18 cellular contexts compared by ENCODE assay signal in genomic region chr10:90998733-90999511, GRCh38.
DNase-seq lines count a peak whose midpoint lies in the region; ATAC-seq, FAIRE-seq and TF ChIP-seq lines count a peak whose summit lies in the region.
"Had no signal": no experiment of that assay in that cellular context is flagged by ENCODE, and none has a peak within 500 bp of the region (broad histone marks: within the 10 kb centered on the region; RNA-seq: fewer than 3 reads in every experiment).

No MANE protein-coding gene starts in this region.

- H3K4me3 ChIP-seq in DND-41 (ENCODE audit: low read depth in 1 of 2, low read length in 2 of 2): no peak overlapping the region
- H3K4me3 ChIP-seq in GM23338: no peak overlapping the region
- H3K4me3 ChIP-seq: esophagus muscularis mucosa, MG63 had no signal

- H3K4me3 Mint-ChIP-seq in GM23338: no peak overlapping the region
- H3K4me3 Mint-ChIP-seq: activated CD8-positive, alpha-beta T cell treated with anti-CD3 and anti-CD28 coated beads for 36 hours had no signal

- no peaks in the 10 kb centered on the region for H3K36me3 Mint-ChIP-seq in GM23338 (ENCODE audit: low read depth)

- no peak overlapping the region for H3K27ac Mint-ChIP-seq in GM23338
- H3K27ac Mint-ChIP-seq: activated CD8-positive, alpha-beta T cell treated with anti-CD3 and anti-CD28 coated beads for 36 hours had no signal

- H3K9ac ChIP-seq in DND-41 (ENCODE audit: low read depth, low read length): no peak overlapping the region

- DNase-seq in DND-41 (no peak), GM23338 (ENCODE audit: low spot score) (no peak), frontal cortex (ENCODE audit: low spot score in 2 of 2) (no peak), RPMI8226 (no peak)
- DNase-seq: ACHN; activated CD8-positive, alpha-beta T cell treated with anti-CD3 and anti-CD28 coated beads for 36 hours; Caco-2; MG63; NCI-H2107; SIG-M5; stimulated activated CD4-positive, alpha-beta T cell treated with anti-CD3 and anti-CD28 coated beads, Interleukin-15, amount 100 ng/mL, for 24 hours had no signal

- TF ChIP-seq CTCF in DND-41 (IDR thresholded peaks at IDR 0.05; ENCODE audit: borderline replicate concordance, extremely low read depth, low read length, poor library complexity, severe bottlenecking): no peak
- no peak for TF ChIP-seq CTCF in GM23338 (conservative IDR thresholded peaks at IDR 0.05; ENCODE audit: low read depth in 2 of 2)

- no peaks in the 10 kb centered on the region for H3F3A ChIP-seq in GM23338 (replicated peaks; ENCODE audit: low read depth)

- no peak for ATAC-seq in DND-41 (ENCODE audit: insufficient read depth, low read depth)
- peak; percentile 27 for ATAC-seq in GM18870 (IDR thresholded peaks at IDR 0.05; ENCODE audit: unreplicated experiment)
- peak; percentile 25 for ATAC-seq in HG02588 (IDR thresholded peaks at IDR 0.05; ENCODE audit: unreplicated experiment)
- ATAC-seq in HG03442 (IDR thresholded peaks at IDR 0.05; ENCODE audit: unreplicated experiment): peak; percentile 9
- no peak for ATAC-seq in GM23338
- ATAC-seq in HG03571 (IDR thresholded peaks at IDR 0.05; ENCODE audit: unreplicated experiment): no peak
- ATAC-seq: activated CD8-positive, alpha-beta T cell treated with anti-CD3 and anti-CD28 coated beads for 36 hours had no signal

- H2AFZ ChIP-seq in DND-41 (ENCODE audit: low read depth, low read length) (no peak overlapping the region), GM23338 (no peak overlapping the region)

- H3K36me3 ChIP-seq in DND-41 (ENCODE audit: insufficient read depth, low read length) (no peaks in the 10 kb centered on the region; the same call in 1 of the 2 replicates), GM23338 (ENCODE audit: insufficient read depth) (no peaks in the 10 kb centered on the region)
- H3K36me3 ChIP-seq: esophagus muscularis mucosa, MG63 had no signal

- peak overlapping the region; percentile 48 for H3K27ac ChIP-seq in DND-41 (ENCODE audit: low read length)
- H3K27ac ChIP-seq in GM23338 (ENCODE audit: low read depth): no peak overlapping the region
- H3K27ac ChIP-seq: esophagus muscularis mucosa had no signal

- H3K9me2 ChIP-seq in GM23338 (ENCODE audit: insufficient read depth): no peaks in the 10 kb centered on the region

- no peaks in the 10 kb centered on the region for H3K79me2 ChIP-seq in DND-41 (ENCODE audit: insufficient read depth, low read length)
- H3K79me2 ChIP-seq in GM23338 (replicated peaks; ENCODE audit: insufficient read depth): no peaks in the 10 kb centered on the region

- no peaks in the 10 kb centered on the region for H3K9me3 Mint-ChIP-seq in GM23338
- H3K9me3 Mint-ChIP-seq: activated CD8-positive, alpha-beta T cell treated with anti-CD3 and anti-CD28 coated beads for 36 hours had no signal

- H4K20me1 ChIP-seq in DND-41 (ENCODE audit: insufficient read depth, low read length): no peaks in the 10 kb centered on the region
- 0 out of 2 replicates have a peak, but pooled peaks cover 2% of the 10 kb centered on the region for H4K20me1 ChIP-seq in GM23338 (replicated peaks; ENCODE audit: insufficient read depth)

- H3K27me3 ChIP-seq in DND-41 (ENCODE audit: insufficient read depth, low read length, poor library complexity): no peaks in the 10 kb centered on the region
- 0 out of 2 replicates have a peak, but pooled peaks cover 4% of the 10 kb centered on the region for H3K27me3 ChIP-seq in GM23338 (ENCODE audit: insufficient read depth)
- H3K27me3 ChIP-seq: MG63 had no signal

- no peak overlapping the region for H3K4me2 ChIP-seq in DND-41 (ENCODE audit: insufficient read depth, low read length)
- no peak overlapping the region for H3K4me2 ChIP-seq in GM23338

- H3K4me1 ChIP-seq in DND-41 (ENCODE audit: insufficient read depth, low read length) (peaks cover 48% of the 10 kb centered on the region), GM23338 (ENCODE audit: insufficient read depth) (no peaks in the 10 kb centered on the region)
- H3K4me1 ChIP-seq: Caco-2, esophagus muscularis mucosa had no signal

- peaks cover 2% of the 10 kb centered on the region for H3K27me3 Mint-ChIP-seq in GM23338 (ENCODE audit: insufficient read depth, low read depth, poor library complexity)

- H3K4me1 Mint-ChIP-seq in GM23338: no peaks in the 10 kb centered on the region

- no peaks in the 10 kb centered on the region for H3K9me3 ChIP-seq in DND-41 (ENCODE audit: insufficient read depth, low read length, severe bottlenecking)
- H3K9me3 ChIP-seq: Caco-2, esophagus muscularis mucosa, MG63 had no signal

- no peak for FAIRE-seq in frontal cortex (lab: Jason Lieb, UNC)
- FAIRE-seq: astrocyte, HTR-8/SVneo had no signal

TF ChIP-seq in GM23338, 12 proteins besides CTCF, POLR2A, EP300 and RAD21 (continues in another document):
- no peak for TF ChIP-seq EZH2 (IDR thresholded peaks at IDR 0.05; ENCODE audit: low read depth, unreplicated experiment)
- no peak for TF ChIP-seq ZNF462 (CRISPR knock-in tag; IDR thresholded peaks at IDR 0.05)
- TF ChIP-seq, protein P1, sequence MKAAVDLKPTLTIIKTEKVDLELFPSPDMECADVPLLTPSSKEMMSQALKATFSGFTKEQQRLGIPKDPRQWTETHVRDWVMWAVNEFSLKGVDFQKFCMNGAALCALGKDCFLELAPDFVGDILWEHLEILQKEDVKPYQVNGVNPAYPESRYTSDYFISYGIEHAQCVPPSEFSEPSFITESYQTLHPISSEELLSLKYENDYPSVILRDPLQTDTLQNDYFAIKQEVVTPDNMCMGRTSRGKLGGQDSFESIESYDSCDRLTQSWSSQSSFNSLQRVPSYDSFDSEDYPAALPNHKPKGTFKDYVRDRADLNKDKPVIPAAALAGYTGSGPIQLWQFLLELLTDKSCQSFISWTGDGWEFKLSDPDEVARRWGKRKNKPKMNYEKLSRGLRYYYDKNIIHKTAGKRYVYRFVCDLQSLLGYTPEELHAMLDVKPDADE (IDR thresholded peaks at IDR 0.05): no peak
- TF ChIP-seq EZH2phosphoT487 (IDR thresholded peaks at IDR 0.05; ENCODE audit: unreplicated experiment): no peak

Comparison
In these comparisons a context has a peak if more than half of its experiments do, and no peak if none do; other contexts are left out.
1. ATAC-seq: peak in GM18870 (single experiment), HG02588 (single experiment) and HG03442 (single experiment); none in DND-41 (single experiment), GM23338 (single experiment) and HG03571 (single experiment).